In genomic region chr19:12891553-12892021, GRCh38 we compare ENCODE assay signal across 8 cellular contexts. TPM values are rescaled to one million over a fixed set of nuclear protein-coding genes. Genes with fewer than 3 reads are reported as not detected.
DNase-seq lines count a peak whose midpoint lies in the region; ATAC-seq and TF ChIP-seq lines count a peak whose summit lies in the region.

No MANE protein-coding gene starts in this region.

- H3K9me3 Mint-ChIP-seq in HFFc6 = no peaks in the 10 kb centered on the region
- no peaks in the 10 kb centered on the region for H3K9me3 Mint-ChIP-seq in activated CD4-positive, alpha-beta memory T cell treated with anti-CD3 and anti-CD28 coated beads, Interleukin-2, amount 10 ng/mL, durations not matched to agents 7 days and 5 days
- no peaks in the 10 kb centered on the region for H3K9me3 Mint-ChIP-seq in stimulated activated memory B cell treated with anti-CD40 and anti-IgM and Interleukin-4, amounts not matched to agents 10 μg/mL and 1 μg/mL and 100 μg/mL, for 72 hours

- H3K4me1 Mint-ChIP-seq in HFFc6 (ENCODE audit: low read depth) = peaks cover 20% of the 10 kb centered on the region
- peaks cover 29% of the 10 kb centered on the region for H3K4me1 Mint-ChIP-seq in activated CD4-positive, alpha-beta memory T cell treated with anti-CD3 and anti-CD28 coated beads, Interleukin-2, amount 10 ng/mL, durations not matched to agents 7 days and 5 days
- peaks cover 30% of the 10 kb centered on the region for H3K4me1 Mint-ChIP-seq in stimulated activated memory B cell treated with anti-CD40 and anti-IgM and Interleukin-4, amounts not matched to agents 10 μg/mL and 1 μg/mL and 100 μg/mL, for 72 hours

- H3K36me3 Mint-ChIP-seq in HFFc6 (ENCODE audit: low read depth) = no peaks in the 10 kb centered on the region
- H3K36me3 Mint-ChIP-seq in activated CD4-positive, alpha-beta memory T cell treated with anti-CD3 and anti-CD28 coated beads, Interleukin-2, amount 10 ng/mL, durations not matched to agents 7 days and 5 days (ENCODE audit: low read depth) = peaks cover 10% of the 10 kb centered on the region
- peaks cover 33% of the 10 kb centered on the region for H3K36me3 Mint-ChIP-seq in stimulated activated memory B cell treated with anti-CD40 and anti-IgM and Interleukin-4, amounts not matched to agents 10 μg/mL and 1 μg/mL and 100 μg/mL, for 72 hours

- H3K27me3 Mint-ChIP-seq in HFFc6 (ENCODE audit: insufficient read depth) = peaks cover 6% of the 10 kb centered on the region
- H3K27me3 Mint-ChIP-seq in activated CD4-positive, alpha-beta memory T cell treated with anti-CD3 and anti-CD28 coated beads, Interleukin-2, amount 10 ng/mL, durations not matched to agents 7 days and 5 days = no peaks in the 10 kb centered on the region
- no peaks in the 10 kb centered on the region for H3K27me3 Mint-ChIP-seq in stimulated activated memory B cell treated with anti-CD40 and anti-IgM and Interleukin-4, amounts not matched to agents 10 μg/mL and 1 μg/mL and 100 μg/mL, for 72 hours

- H3K27ac Mint-ChIP-seq in HFFc6 = peak overlapping the region; percentile 79
- peak overlapping the region; percentile 79 for H3K27ac Mint-ChIP-seq in activated CD4-positive, alpha-beta memory T cell treated with anti-CD3 and anti-CD28 coated beads, Interleukin-2, amount 10 ng/mL, durations not matched to agents 7 days and 5 days
- H3K27ac Mint-ChIP-seq in stimulated activated memory B cell treated with anti-CD40 and anti-IgM and Interleukin-4, amounts not matched to agents 10 μg/mL and 1 μg/mL and 100 μg/mL, for 72 hours = peak overlapping the region; percentile 89

- DNase-seq in HFFc6 (no peak), DMS114 treated with DMSO at 0.1 percent for 48 hours (lab: John Stamatoyannopoulos, UW; ENCODE audit: unreplicated experiment) (no peak), AG08395 (ENCODE audit: low spot score) (no peak)
- DNase-seq in activated CD4-positive, alpha-beta memory T cell treated with anti-CD3 and anti-CD28 coated beads, Interleukin-2, amount 10 ng/mL, durations not matched to agents 7 days and 5 days = no peak
- DNase-seq in effector CD8-positive, alpha-beta T cell (lab: John Stamatoyannopoulos, UW) = no peak

- H3K4me3 Mint-ChIP-seq in HFFc6 = peak overlapping the region; percentile 97
- H3K4me3 Mint-ChIP-seq in activated CD4-positive, alpha-beta memory T cell treated with anti-CD3 and anti-CD28 coated beads, Interleukin-2, amount 10 ng/mL, durations not matched to agents 7 days and 5 days = peak overlapping the region; percentile 98
- H3K4me3 Mint-ChIP-seq in stimulated activated memory B cell treated with anti-CD40 and anti-IgM and Interleukin-4, amounts not matched to agents 10 μg/mL and 1 μg/mL and 100 μg/mL, for 72 hours = peak overlapping the region; percentile 88

- ATAC-seq in stimulated activated memory B cell treated with anti-CD40 and anti-IgM and Interleukin-4, amounts not matched to agents 10 μg/mL and 1 μg/mL and 100 μg/mL, for 72 hours = no peak
- no peak for ATAC-seq in GM18870 (IDR thresholded peaks at IDR 0.05; ENCODE audit: unreplicated experiment)

- CTCF ChIA-PET in activated CD4-positive, alpha-beta memory T cell treated with anti-CD3 and anti-CD28 coated beads, Interleukin-2, amount 10 ng/mL, durations not matched to agents 7 days and 5 days (lab: Charles Lee) = interaction anchor here (0.8 to 2.7 kb wide), 5 partner anchors 9 to 170 kb away, joined by 3 to 19 read pairs (median 8); partner anchors contain the start of genes DNASE2 and FARSA

- peak overlapping the region; percentile 96 for H3K4me3 ChIP-seq in iPS-11a (ENCODE audit: low read depth, low read length)

- no peak for TF ChIP-seq CTCF in HFFc6 (IDR thresholded peaks at IDR 0.05)

- POLR2A ChIA-PET in activated CD4-positive, alpha-beta memory T cell treated with anti-CD3 and anti-CD28 coated beads, Interleukin-2, amount 10 ng/mL, durations not matched to agents 7 days and 5 days (lab: Charles Lee) = interaction anchor here (0.9 to 2.8 kb wide), 19 partner anchors 8 to 261 kb away, joined by 3 to 26 read pairs (median 7); partner anchors contain the start of genes CALR, DNASE2, FARSA and FBXW9

RNA-seq across cellular contexts. Expression of gene GCDH, which starts 0.6 kb away (rescaled TPM):
- 10 to 100 TPM; 20.6 to 24.6 (median 21.1) TPM for total RNA-seq in HFFc6 (2021; fragmentation: NEBNext Ultra II Directional; extraction: Animal tissue kit (Norgen Biotek cat#: 25700))
- 10 to 100 TPM; 23.3 to 25.1 TPM for total RNA-seq in activated CD4-positive, alpha-beta memory T cell treated with anti-CD3 and anti-CD28 coated beads, Interleukin-2, amount 10 ng/mL, durations not matched to agents 7 days and 5 days

RNA-seq across cellular contexts. Expression of gene KLF1, which starts 4.6 kb away (rescaled TPM):
- not detected for total RNA-seq in HFFc6 (2021; fragmentation: NEBNext Ultra II Directional; extraction: Animal tissue kit (Norgen Biotek cat#: 25700))
- total RNA-seq in activated CD4-positive, alpha-beta memory T cell treated with anti-CD3 and anti-CD28 coated beads, Interleukin-2, amount 10 ng/mL, durations not matched to agents 7 days and 5 days = under 1 TPM; 0.13 to 0.20 TPM

RNA-seq across cellular contexts. Expression of gene DNASE2, which starts 10.3 kb away (rescaled TPM):
- total RNA-seq in HFFc6 (2021; fragmentation: NEBNext Ultra II Directional; extraction: Animal tissue kit (Norgen Biotek cat#: 25700)) = 10 to 100 TPM; 26.0 to 33.5 (median 28.4) TPM
- total RNA-seq in activated CD4-positive, alpha-beta memory T cell treated with anti-CD3 and anti-CD28 coated beads, Interleukin-2, amount 10 ng/mL, durations not matched to agents 7 days and 5 days = 10 to 100 TPM; 37.6 to 39.3 TPM

RNA-seq across cellular contexts. Expression of gene SYCE2, which starts 27.5 kb away (rescaled TPM):
- 1 to 10 TPM in 3 of 6 experiments, under 1 TPM in 3; 0.28 to 1.7 (median 0.91) TPM for total RNA-seq in HFFc6 (2021; fragmentation: NEBNext Ultra II Directional; extraction: Animal tissue kit (Norgen Biotek cat#: 25700))
- 1 to 10 TPM; 3.9 to 4.9 TPM for total RNA-seq in activated CD4-positive, alpha-beta memory T cell treated with anti-CD3 and anti-CD28 coated beads, Interleukin-2, amount 10 ng/mL, durations not matched to agents 7 days and 5 days

RNA-seq across cellular contexts. Expression of gene FARSA, which starts 41.9 kb away (rescaled TPM):
- total RNA-seq in HFFc6 (2021; fragmentation: NEBNext Ultra II Directional; extraction: Animal tissue kit (Norgen Biotek cat#: 25700)) = 100 to 1,000 TPM in 1 of 6 experiments, 10 to 100 TPM in 5; 87.8 to 101 (median 90.4) TPM
- 10 to 100 TPM; 72.4 to 74.9 TPM for total RNA-seq in activated CD4-positive, alpha-beta memory T cell treated with anti-CD3 and anti-CD28 coated beads, Interleukin-2, amount 10 ng/mL, durations not matched to agents 7 days and 5 days
